ENCODE assay signal across 8 cellular contexts in the genomic region with DNA sequence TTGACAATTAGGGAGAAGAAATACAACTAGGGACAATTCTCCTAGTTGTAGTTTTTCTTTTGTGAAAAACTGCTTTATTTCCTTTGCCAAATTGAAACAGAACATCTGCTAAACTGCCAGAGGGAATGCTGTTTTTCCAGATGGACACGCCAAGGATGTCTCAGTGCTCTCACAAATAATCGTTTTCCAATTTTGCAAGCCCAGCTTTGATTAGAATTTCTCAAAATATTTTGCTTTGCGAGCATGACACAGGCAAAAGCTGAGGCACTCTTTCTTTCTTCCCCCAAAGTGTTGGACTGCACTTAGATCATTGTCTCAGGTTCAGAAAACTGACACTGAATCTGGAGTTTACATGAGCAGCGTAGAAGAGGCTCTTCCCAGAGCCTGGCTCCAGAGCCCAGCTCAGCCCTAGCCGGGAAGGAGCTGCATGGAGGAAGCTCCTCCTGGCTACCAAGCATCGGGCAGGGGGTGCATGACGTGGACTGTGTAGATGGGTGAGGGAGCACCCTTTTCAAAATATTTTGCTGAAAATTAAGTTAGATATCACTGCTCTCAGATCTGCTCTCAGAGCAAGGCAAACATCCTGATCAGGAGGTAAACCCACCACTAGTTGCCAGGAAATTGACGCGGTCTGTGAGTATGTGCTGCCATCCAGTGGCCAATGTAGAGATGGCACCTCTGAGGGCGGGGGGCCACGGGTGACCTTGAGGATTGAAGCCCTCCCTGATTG.
DNase-seq lines count a peak whose midpoint lies in the region; ATAC-seq and TF ChIP-seq lines count a peak whose summit lies in the region.

No MANE protein-coding gene starts in this region.

- H3K18ac ChIP-seq in trophoblast cell (ENCODE audit: low read length), result no peak overlapping the region

- H3K36me3 ChIP-seq in trophoblast cell (ENCODE audit: control insufficient read depth in 1 of 2, insufficient read depth in 2 of 2, low read length in 2 of 2) (no peaks in the 10 kb centered on the region), transverse colon (no peaks in the 10 kb centered on the region)

- ATAC-seq in GM19035 (IDR thresholded peaks at IDR 0.05; ENCODE audit: unreplicated experiment), result peak; percentile 73
- ATAC-seq in HG03442 (IDR thresholded peaks at IDR 0.05; ENCODE audit: unreplicated experiment), result peak; percentile 76

- H3K79me2 ChIP-seq in trophoblast cell (ENCODE audit: control insufficient read depth, insufficient read depth, low read length, poor library complexity), result no peaks in the 10 kb centered on the region

- H2AK5ac ChIP-seq in trophoblast cell (ENCODE audit: low read length), result no peak overlapping the region

- H3K4me1 ChIP-seq in trophoblast cell (ENCODE audit: control insufficient read depth in 1 of 2, insufficient read depth in 2 of 2, low read length in 2 of 2), result peaks cover 0 to 3% of the 10 kb centered on the region in 2 experiments
- H3K4me1 ChIP-seq in transverse colon, result peaks cover 3 to 21% (median 10%) of the 10 kb centered on the region in 4 donors

- peak; percentile 91 for TF ChIP-seq CTCF in C4-2B (conservative IDR thresholded peaks at IDR 0.05)
- TF ChIP-seq CTCF in transverse colon (IDR thresholded peaks at IDR 0.05), result peak; percentile 96 to 99 (median 98)

- intact Hi-C loops in transverse colon (cut with DNase I; ENCODE audit: low total_unique reads), result loop anchor here (5.0 kb wide), 2 partner anchors 318 to 368 kb away; no protein-coding TSS in a partner anchor

- no peak overlapping the region for H3K4ac ChIP-seq in trophoblast cell (ENCODE audit: low read depth, low read length)

- no peaks in the 10 kb centered on the region for H3K9me3 ChIP-seq in trophoblast cell (ENCODE audit: insufficient read depth, low read depth, low read length)
- no peaks in the 10 kb centered on the region for H3K9me3 ChIP-seq in transverse colon

- H2AFZ ChIP-seq in trophoblast cell (ENCODE audit: insufficient read depth, low read length, poor library complexity), result peak overlapping the region; percentile 79

- whole genome bisulfite sequencing in trophoblast cell (ENCODE audit: extremely low coverage, insufficient coverage, insufficient read length), result no CpG with 5 or more reads among the region's 11 CpGs
- WGBS in transverse colon (ENCODE audit: low coverage in 1 of 2), 2 donors, result 20 to 49% methylated on average over 4 to 11 of the region's 11 CpGs

- H3K4me2 ChIP-seq in trophoblast cell (ENCODE audit: low read length), result no peak overlapping the region

- H3K79me1 ChIP-seq in trophoblast cell (ENCODE audit: low read length), result no peaks in the 10 kb centered on the region

- no peak overlapping the region for H3K23ac ChIP-seq in trophoblast cell (ENCODE audit: low read length)

- H3K27me3 ChIP-seq in trophoblast cell (ENCODE audit: insufficient read depth, low read length), result no peaks in the 10 kb centered on the region
- no peaks in the 10 kb centered on the region for H3K27me3 ChIP-seq in transverse colon

- no peak for TF ChIP-seq EP300 in transverse colon (IDR thresholded peaks at IDR 0.05; ENCODE audit: low read depth)

- no peak overlapping the region for H2BK5ac ChIP-seq in trophoblast cell (ENCODE audit: low read depth, low read length, poor library complexity)

- no peak overlapping the region for H4K12ac ChIP-seq in trophoblast cell (ENCODE audit: low read depth, low read length)

- peak overlapping the region; percentile 20 for H2BK12ac ChIP-seq in trophoblast cell (ENCODE audit: low read length)

- in situ Hi-C loops in transverse colon (cut with MboI; ENCODE audit: low pct_ligation_motif_present in 1 of 4, low pct_unique_long_range_greater_than_20kb in 1 of 4, low sequenced_read_pairs in 3 of 4), result loop anchor here (5.0 to 25.0 kb wide), 6 partner anchors 82 to 593 kb away; no protein-coding TSS in a partner anchor

- no peak overlapping the region for H4K91ac ChIP-seq in trophoblast cell (ENCODE audit: low read depth, low read length)

- no peak overlapping the region for H3K9ac ChIP-seq in trophoblast cell (ENCODE audit: low read length)

- no peak overlapping the region for H2BK120ac ChIP-seq in trophoblast cell (ENCODE audit: insufficient read depth, low read length, poor library complexity)

- H3K14ac ChIP-seq in trophoblast cell (ENCODE audit: low read length), result no peak overlapping the region

- DNase-seq in RKO (ENCODE audit: low spot score), result peak; percentile 35
- peak; percentile 89 for DNase-seq in activated effector memory CD4-positive, alpha-beta T cell treated with anti-CD3 and anti-CD28 coated beads, Interleukin-2, amount 50 U/mL, for 16 hours
- DNase-seq in globus pallidus (ENCODE audit: low spot score), result peak; percentile 52
- DNase-seq in trophoblast cell, result peak in 1 of 2 donors; percentile 55
- peak; percentile 64 for DNase-seq in transverse colon

- no peak overlapping the region for H3K4me3 ChIP-seq in trophoblast cell (ENCODE audit: low read depth, low read length)
- peak overlapping the region in 1 of 4 donors; percentile 31 for H3K4me3 ChIP-seq in transverse colon

- TF ChIP-seq POLR2A in transverse colon (IDR thresholded peaks at IDR 0.05), result no peak

- H4K8ac ChIP-seq in trophoblast cell (ENCODE audit: low read depth, low read length), result no peak overlapping the region

- peak overlapping the region; percentile 45 for H3K27ac ChIP-seq in C4-2B
- no peak overlapping the region for H3K27ac ChIP-seq in trophoblast cell (ENCODE audit: low read depth, low read length)
- peak overlapping the region; percentile 54 to 73 (median 66) for H3K27ac ChIP-seq in transverse colon
